Comparison of ENCODE assay signal across 18 cellular contexts in the genomic region with DNA sequence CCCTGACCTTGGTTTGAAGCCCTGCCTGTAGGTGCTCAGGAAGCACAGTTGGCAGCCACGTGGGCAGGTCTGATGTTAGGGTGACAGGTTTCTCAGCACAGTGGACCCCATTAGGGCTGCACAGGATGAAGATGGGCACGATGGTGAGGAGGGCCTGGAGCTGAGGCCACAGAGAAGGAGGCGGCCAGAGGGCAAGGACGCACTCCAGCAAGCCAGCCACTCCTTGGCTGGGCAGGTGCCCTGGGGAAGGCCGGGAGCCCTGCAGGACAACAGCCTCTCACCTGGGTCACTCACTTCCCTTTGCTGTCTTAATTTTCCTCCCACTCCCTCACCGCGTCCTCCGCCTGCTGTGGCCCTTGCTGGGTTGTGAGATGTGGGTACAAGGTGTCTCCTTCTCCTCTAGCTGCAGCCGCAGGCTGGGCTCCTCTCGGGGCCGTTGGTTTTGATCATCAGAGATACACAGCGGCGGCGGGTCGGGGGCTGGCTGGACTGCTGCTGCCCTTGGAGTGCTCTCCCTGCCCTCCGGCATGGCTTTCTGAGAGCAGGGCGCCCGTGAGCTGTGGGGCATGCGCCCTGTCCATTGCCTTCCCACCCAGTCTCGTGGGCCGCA. TPM values are rescaled to one million over a fixed set of nuclear protein-coding genes. Genes with fewer than 3 reads are reported as not detected.
"Had no signal": no experiment of that assay in that cellular context is flagged by ENCODE, and none has a peak within 500 bp of the region (broad histone marks: within the 10 kb centered on the region; RNA-seq: fewer than 3 reads in every experiment).

No MANE protein-coding gene starts in this region.

- H3K36me3 Mint-ChIP-seq: activated CD4-positive, alpha-beta memory T cell treated with anti-CD3 and anti-CD28 coated beads for 36 hours had no signal

- H3K27ac ChIP-seq: epithelial cell of prostate, tibial artery had no signal

- H3K9me3 Mint-ChIP-seq: activated CD4-positive, alpha-beta memory T cell treated with anti-CD3 and anti-CD28 coated beads for 36 hours; activated T-cell treated with anti-CD3 and anti-CD28 coated beads, Interleukin-2, amount 50 U/mL, for 72 hours; brain; dendritic cell treated with granulocyte-macrophage colony-stimulating factor and Interleukin-4, amounts not matched to agents 40 ng/mL and 50 ng/mL, for 4 days; effector memory CD8-positive, alpha-beta T cell; naive thymus-derived CD8-positive, alpha-beta T cell had no signal

- H3K9me3 ChIP-seq: mucosa of descending colon, tibial artery had no signal

- H3K4me3 ChIP-seq: mucosa of descending colon, tibial artery had no signal

- ATAC-seq: activated CD4-positive, CD25-positive, alpha-beta regulatory T cell treated with anti-CD3 and anti-CD28 coated beads, Interleukin-2, amount 50 U/mL, for 24 hours; activated T-cell treated with anti-CD3 and anti-CD28 coated beads, Interleukin-2, amount 50 U/mL, for 72 hours; effector memory CD8-positive, alpha-beta T cell; mucosa of descending colon; SK-N-SH treated with all-trans-retinoic acid at 6 μM for 48 hours had no signal

- H3K4me3 Mint-ChIP-seq: activated CD4-positive, alpha-beta memory T cell treated with anti-CD3 and anti-CD28 coated beads for 36 hours; activated T-cell treated with anti-CD3 and anti-CD28 coated beads, Interleukin-2, amount 50 U/mL, for 72 hours; brain; dendritic cell treated with granulocyte-macrophage colony-stimulating factor and Interleukin-4, amounts not matched to agents 40 ng/mL and 50 ng/mL, for 4 days; effector memory CD8-positive, alpha-beta T cell had no signal

- DNase-seq: activated CD4-positive, alpha-beta memory T cell treated with anti-CD3 and anti-CD28 coated beads for 36 hours; activated T-cell treated with anti-CD3 and anti-CD28 coated beads, Interleukin-2, amount 50 U/mL, for 72 hours; effector memory CD8-positive, alpha-beta T cell; hypothalamus; mammary epithelial cell; mucosa of descending colon; naive thymus-derived CD8-positive, alpha-beta T cell; occipital lobe; stimulated activated CD4-positive, alpha-beta T cell treated with anti-CD3 and anti-CD28 coated beads, Interleukin-15, amount 100 ng/mL, for 24 hours; stimulated activated CD4-positive, alpha-beta T cell treated with anti-CD3 and anti-CD28 coated beads, Interleukin-4, amount 100 ng/mL, for 24 hours; tibial artery had no signal

- H3K27me3 Mint-ChIP-seq: activated CD4-positive, alpha-beta memory T cell treated with anti-CD3 and anti-CD28 coated beads for 36 hours; dendritic cell treated with granulocyte-macrophage colony-stimulating factor and Interleukin-4, amounts not matched to agents 40 ng/mL and 50 ng/mL, for 4 days; effector memory CD8-positive, alpha-beta T cell; naive thymus-derived CD8-positive, alpha-beta T cell had no signal

- H3K27me3 ChIP-seq: tibial artery had no signal

- H3K27ac Mint-ChIP-seq: activated CD4-positive, alpha-beta memory T cell treated with anti-CD3 and anti-CD28 coated beads for 36 hours; activated T-cell treated with anti-CD3 and anti-CD28 coated beads, Interleukin-2, amount 50 U/mL, for 72 hours; brain; dendritic cell treated with granulocyte-macrophage colony-stimulating factor and Interleukin-4, amounts not matched to agents 40 ng/mL and 50 ng/mL, for 4 days had no signal

RNA-seq across cellular contexts. Expression of a gene that starts 23.9 kb away (rescaled TPM):
- total RNA-seq: activated CD4-positive, alpha-beta memory T cell treated with anti-CD3 and anti-CD28 coated beads for 36 hours; activated T-cell treated with anti-CD3 and anti-CD28 coated beads, Interleukin-2, amount 50 U/mL, for 72 hours; mammary epithelial cell; naive thymus-derived CD8-positive, alpha-beta T cell; pulmonary artery endothelial cell; T-helper 1 cell treated with Interleukin-12 subunit alpha and Interleukin-12 subunit beta and Interleukin-4 antibody, amounts not matched to agents 30 ng/mL and 1 ng/mL, for 36 hours had no signal
- polyA plus RNA-seq: mammary epithelial cell; naive thymus-derived CD8-positive, alpha-beta T cell had no signal
